Comparison of ENCODE assay signal across 21 cellular contexts in the genomic region with DNA sequence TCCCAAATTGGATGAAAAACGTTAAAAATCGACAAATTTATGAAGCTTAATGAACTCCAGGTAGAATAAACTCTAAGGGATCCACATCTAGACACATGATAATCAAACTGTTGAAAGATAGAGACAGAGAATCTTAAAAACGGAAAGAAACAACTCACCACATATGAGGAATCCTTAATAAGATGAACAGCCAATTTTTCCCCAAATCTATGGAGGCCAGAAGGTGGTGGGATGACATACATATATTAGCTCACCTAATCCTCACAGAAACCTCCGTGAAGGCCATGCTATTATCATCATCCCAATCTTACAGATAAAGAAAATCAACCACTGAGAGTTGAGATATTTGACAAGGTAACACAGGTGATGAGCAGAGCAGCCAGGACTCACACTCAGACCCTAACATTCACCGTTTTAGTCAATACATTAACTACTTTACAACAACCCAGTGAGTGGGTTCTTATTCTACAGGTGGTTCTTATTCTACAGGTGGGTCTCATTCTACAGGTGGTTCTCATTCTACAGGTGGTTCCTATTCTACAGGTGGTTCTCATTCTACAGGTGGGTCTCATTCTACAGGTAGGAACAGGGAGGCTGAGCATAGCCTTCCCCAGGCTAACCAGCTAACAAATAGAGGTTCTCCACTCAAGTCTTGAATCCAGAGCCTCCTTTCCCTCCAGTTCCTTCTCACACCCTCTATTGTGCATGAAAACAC. TPM values are rescaled to one million over a fixed set of nuclear protein-coding genes. Genes with fewer than 3 reads are reported as not detected.
DNase-seq lines count a peak whose midpoint lies in the region; ATAC-seq and TF ChIP-seq lines count a peak whose summit lies in the region.
"Had no signal": no experiment of that assay in that cellular context is flagged by ENCODE, and none has a peak within 500 bp of the region (broad histone marks: within the 10 kb centered on the region; RNA-seq: fewer than 3 reads in every experiment).

No MANE protein-coding gene starts in this region.

- H3K36me3 ChIP-seq in H7 (replicated peaks; ENCODE audit: control insufficient read depth, insufficient read depth, low read length): no peaks in the 10 kb centered on the region
- H3K36me3 ChIP-seq in psoas muscle (ENCODE audit: insufficient read depth in 1 of 2, low read depth in 1 of 2): peaks cover 0 to 20% of the 10 kb centered on the region in 2 donors
- H3K36me3 ChIP-seq: BLaER1 treated with 17β-estradiol and CSF1 and Interleukin-3, amounts not matched to agents 10 nM and 100 nM had no signal

- peaks cover 10% of the 10 kb centered on the region for H3K9me3 ChIP-seq in psoas muscle

- no peak for TF ChIP-seq CTCF in psoas muscle (IDR thresholded peaks at IDR 0.05)

- in situ Hi-C loops in ACHN (cut with HindIII; ENCODE audit: low pct_ligation_motif_present, low pct_unique_long_range_greater_than_20kb, low sequenced_read_pairs): no loop called here

- H3K4me3 ChIP-seq in H7 (ENCODE audit: insufficient read depth, low read depth, low read length) (no peak overlapping the region), psoas muscle (no peak overlapping the region)
- H3K4me3 ChIP-seq: BLaER1 treated with 17β-estradiol and CSF1 and Interleukin-3, amounts not matched to agents 10 nM and 100 nM had no signal

- intact Hi-C loops in psoas muscle (cut with DNase I): no loop called here

- DNase-seq in ACHN: peak; percentile 21
- peak; percentile 9 for DNase-seq in H7
- peak; percentile 9 for DNase-seq in amniotic epithelial cell (ENCODE audit: low read depth)
- no peak for DNase-seq in psoas muscle
- no peak for DNase-seq in NCI-H2081 treated with DMSO at 0.1 percent for 48 hours (lab: John Stamatoyannopoulos, UW)
- no peak for DNase-seq in NCI-H446 (lab: John Stamatoyannopoulos, UW)
- DNase-seq: Caco-2; CD4-positive, alpha-beta memory T cell; EL; GF-D8; IMR-90; MV-4-11; NCI-H1105 treated with DMSO at 0.1 percent for 48 hours; NCI-H2029 treated with DMSO at 0.1 percent for 48 hours; NCI-H2171 treated with DMSO at 0.1 percent for 48 hours; NCI-H526; Right ventricle myocardium superior had no signal

- peak overlapping the region; percentile 68 for H3K27ac ChIP-seq in psoas muscle
- H3K27ac ChIP-seq: BLaER1 treated with 17β-estradiol and CSF1 and Interleukin-3, amounts not matched to agents 10 nM and 100 nM had no signal

- ATAC-seq in psoas muscle (no peak), HG03159 (IDR thresholded peaks at IDR 0.05; ENCODE audit: unreplicated experiment) (no peak)

- H3K27me3 ChIP-seq in H7 (ENCODE audit: control insufficient read depth, insufficient read depth, low read length) (no peaks in the 10 kb centered on the region), psoas muscle (ENCODE audit: insufficient read depth in 3 of 3, low read length in 2 of 3) (no peaks in the 10 kb centered on the region)
- H3K27me3 ChIP-seq: BLaER1 treated with 17β-estradiol and CSF1 and Interleukin-3, amounts not matched to agents 10 nM and 100 nM had no signal

- 77 to 89% (median 77%) methylated on average over 5 of the region's 5 CpGs for WGBS in psoas muscle, 3 donors

- H3K4me1 ChIP-seq in psoas muscle: peaks cover 49% of the 10 kb centered on the region
- H3K4me1 ChIP-seq: Caco-2 had no signal

RNA-seq across cellular contexts. Expression of a gene that starts 4.8 kb away (rescaled TPM):
- not detected in 2 replicates for total RNA-seq in H7 (2014; rRNA removed; shearing (Covaris generic))
- 100 to 1,000 TPM in 1 of 4 donors, 10 to 100 TPM in 3; 36.9 to 312 (median 57.7) TPM for total RNA-seq in psoas muscle
- 100 to 1,000 TPM in 2 of 3 donors, 10 to 100 TPM in 1; 20.3 to 132 (median 110) TPM for polyA plus RNA-seq in psoas muscle
- total RNA-seq: Caco-2; CD4-positive, alpha-beta memory T cell; IMR-90; Right ventricle myocardium superior; RPMI7951; SK-MEL-5 had no signal
- polyA plus RNA-seq: CD4-positive, alpha-beta memory T cell; IMR-90 had no signal

Comparison
In these comparisons a context has a peak if more than half of its experiments do, and no peak if none do; other contexts are left out.
1. DNase-seq: peak in ACHN (single experiment), H7 (single experiment) and amniotic epithelial cell (single experiment); none in psoas muscle (0 of 2), NCI-H2081 treated with DMSO at 0.1 percent for 48 hours (single experiment) and NCI-H446 (0 of 2).
2. RNA of a gene that starts 4.8 kb away (total RNA-seq): 36.9 to 312 TPM in psoas muscle; not detected in H7; every median in the first group is over 10 times any median in the second.